In genomic region chr7:12092499-12093130, GRCh38 we compare ENCODE assay signal across 1 cellular context.
A peak's percentile ranks its signal among the peaks of the same experiment; 100 is the strongest.
TF ChIP-seq lines count a peak whose summit lies in the region.

No MANE protein-coding gene starts in this region.

TF ChIP-seq in K562, 482 proteins besides CTCF, POLR2A, EP300 and RAD21 (continued from another document):
- TF ChIP-seq, protein P1, sequence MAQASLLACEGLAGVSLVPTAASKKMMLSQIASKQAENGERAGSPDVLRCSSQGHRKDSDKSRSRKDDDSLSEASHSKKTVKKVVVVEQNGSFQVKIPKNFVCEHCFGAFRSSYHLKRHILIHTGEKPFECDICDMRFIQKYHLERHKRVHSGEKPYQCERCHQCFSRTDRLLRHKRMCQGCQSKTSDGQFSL (CRISPR knock-in tag; IDR thresholded peaks at IDR 0.05) = no peak
- TF ChIP-seq, protein P1 (tag; IDR thresholded peaks at IDR 0.05) = no peak
- TF ChIP-seq SIRT6 (IDR thresholded peaks at IDR 0.05; ENCODE audit: low read depth, low read length) (no peak), NCOA6 (IDR thresholded peaks at IDR 0.05) (no peak), ZNF316 (IDR thresholded peaks at IDR 0.05) (peak; percentile 84), SOX6 (IDR thresholded peaks at IDR 0.05) (peak; percentile 57; the same call in 1 of the 2 replicates), ZNF431 (CRISPR knock-in tag; IDR thresholded peaks at IDR 0.05) (no peak), SRSF1 (IDR thresholded peaks at IDR 0.05; ENCODE audit: low read depth, low read length) (no peak), CCNT2 (IDR thresholded peaks at IDR 0.05; ENCODE audit: borderline replicate concordance, extremely low read depth, insufficient read length, low read depth, low read length) (no peak), TFE3 (CRISPR knock-in tag; IDR thresholded peaks at IDR 0.05) (no peak), ZNF395 (CRISPR knock-in tag; IDR thresholded peaks at IDR 0.05) (no peak), ZNF436 (CRISPR knock-in tag; IDR thresholded peaks at IDR 0.05) (no peak), GABPA (tag; conservative IDR thresholded peaks at IDR 0.05; ENCODE audit: low read depth) (no peak), KDM4B (IDR thresholded peaks at IDR 0.05; ENCODE audit: borderline replicate concordance in 2 of 2, low read depth in 1 of 2) (no peak), ZBTB33 (CRISPR knock-in tag; IDR thresholded peaks at IDR 0.05) (no peak), HBP1 (CRISPR knock-in tag; IDR thresholded peaks at IDR 0.05) (no peak), PHF21A (IDR thresholded peaks at IDR 0.05; ENCODE audit: borderline replicate concordance, low read depth) (no peak), LEF1 (IDR thresholded peaks at IDR 0.05) (no peak), ARID2 (IDR thresholded peaks at IDR 0.05) (no peak), NONO (IDR thresholded peaks at IDR 0.05; ENCODE audit: low read depth in 2 of 2, low read length in 1 of 2) (no peak), HCFC1 (IDR thresholded peaks at IDR 0.05; ENCODE audit: low read depth, low read length) (no peak), ZBTB7A (IDR thresholded peaks at IDR 0.05; ENCODE audit: borderline replicate concordance, control insufficient read depth, low read depth, low read length) (no peak), NBN (IDR thresholded peaks at IDR 0.05; ENCODE audit: low read depth) (no peak), SIX5 (IDR thresholded peaks at IDR 0.05; ENCODE audit: borderline replicate concordance in 1 of 2, insufficient read depth in 1 of 2, low read depth in 1 of 2, low read length in 2 of 2) (no peak), DNMT1 (IDR thresholded peaks at IDR 0.05) (no peak), SMAD4 (CRISPR knock-in tag; conservative IDR thresholded peaks at IDR 0.05) (no peak), ZNF695 (CRISPR knock-in tag; IDR thresholded peaks at IDR 0.05) (no peak), BACH1 (tag; IDR thresholded peaks at IDR 0.05) (peak; percentile 39; the same call in 1 of the 2 replicates), MEIS2 (IDR thresholded peaks at IDR 0.05; ENCODE audit: partially characterized antibody) (no peak), ZNF212 (CRISPR knock-in tag; IDR thresholded peaks at IDR 0.05) (no peak), ZNF586 (CRISPR knock-in tag; conservative IDR thresholded peaks at IDR 0.05) (no peak), CHD4 (IDR thresholded peaks at IDR 0.05; ENCODE audit: insufficient read depth, insufficient replicate concordance, low read depth, low read length, poor library complexity, severe bottlenecking) (no peak), SAFB2 (IDR thresholded peaks at IDR 0.05; ENCODE audit: borderline replicate concordance, low read depth, low read length, severe bottlenecking) (no peak), ZNF445 (CRISPR knock-in tag; IDR thresholded peaks at IDR 0.05; ENCODE audit: low read depth) (no peak), STAT5A (IDR thresholded peaks at IDR 0.05; ENCODE audit: borderline replicate concordance, low read length) (no peak)
- TF ChIP-seq, protein P2, sequence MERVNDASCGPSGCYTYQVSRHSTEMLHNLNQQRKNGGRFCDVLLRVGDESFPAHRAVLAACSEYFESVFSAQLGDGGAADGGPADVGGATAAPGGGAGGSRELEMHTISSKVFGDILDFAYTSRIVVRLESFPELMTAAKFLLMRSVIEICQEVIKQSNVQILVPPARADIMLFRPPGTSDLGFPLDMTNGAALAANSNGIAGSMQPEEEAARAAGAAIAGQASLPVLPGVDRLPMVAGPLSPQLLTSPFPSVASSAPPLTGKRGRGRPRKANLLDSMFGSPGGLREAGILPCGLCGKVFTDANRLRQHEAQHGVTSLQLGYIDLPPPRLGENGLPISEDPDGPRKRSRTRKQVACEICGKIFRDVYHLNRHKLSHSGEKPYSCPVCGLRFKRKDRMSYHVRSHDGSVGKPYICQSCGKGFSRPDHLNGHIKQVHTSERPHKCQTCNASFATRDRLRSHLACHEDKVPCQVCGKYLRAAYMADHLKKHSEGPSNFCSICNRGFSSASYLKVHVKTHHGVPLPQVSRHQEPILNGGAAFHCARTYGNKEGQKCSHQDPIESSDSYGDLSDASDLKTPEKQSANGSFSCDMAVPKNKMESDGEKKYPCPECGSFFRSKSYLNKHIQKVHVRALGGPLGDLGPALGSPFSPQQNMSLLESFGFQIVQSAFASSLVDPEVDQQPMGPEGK (CRISPR knock-in tag; IDR thresholded peaks at IDR 0.05; ENCODE audit: borderline replicate concordance) = no peak
- TF ChIP-seq, protein P3, sequence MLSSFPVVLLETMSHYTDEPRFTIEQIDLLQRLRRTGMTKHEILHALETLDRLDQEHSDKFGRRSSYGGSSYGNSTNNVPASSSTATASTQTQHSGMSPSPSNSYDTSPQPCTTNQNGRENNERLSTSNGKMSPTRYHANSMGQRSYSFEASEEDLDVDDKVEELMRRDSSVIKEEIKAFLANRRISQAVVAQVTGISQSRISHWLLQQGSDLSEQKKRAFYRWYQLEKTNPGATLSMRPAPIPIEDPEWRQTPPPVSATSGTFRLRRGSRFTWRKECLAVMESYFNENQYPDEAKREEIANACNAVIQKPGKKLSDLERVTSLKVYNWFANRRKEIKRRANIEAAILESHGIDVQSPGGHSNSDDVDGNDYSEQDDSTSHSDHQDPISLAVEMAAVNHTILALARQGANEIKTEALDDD (IDR thresholded peaks at IDR 0.05) = no peak
- TF ChIP-seq, protein P4, sequence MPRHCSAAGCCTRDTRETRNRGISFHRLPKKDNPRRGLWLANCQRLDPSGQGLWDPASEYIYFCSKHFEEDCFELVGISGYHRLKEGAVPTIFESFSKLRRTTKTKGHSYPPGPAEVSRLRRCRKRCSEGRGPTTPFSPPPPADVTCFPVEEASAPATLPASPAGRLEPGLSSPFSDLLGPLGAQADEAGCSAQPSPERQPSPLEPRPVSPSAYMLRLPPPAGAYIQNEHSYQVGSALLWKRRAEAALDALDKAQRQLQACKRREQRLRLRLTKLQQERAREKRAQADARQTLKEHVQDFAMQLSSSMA (CRISPR knock-in tag; IDR thresholded peaks at IDR 0.05) = no peak
